In genomic region chr19:15400521-15401396, GRCh38 we compare ENCODE assay signal across 28 cellular contexts. TPM values are rescaled to one million over a fixed set of nuclear protein-coding genes. Genes with fewer than 3 reads are reported as not detected.
DNase-seq lines count a peak whose midpoint lies in the region; ATAC-seq and TF ChIP-seq lines count a peak whose summit lies in the region.
"Had no signal": no experiment of that assay in that cellular context is flagged by ENCODE, and none has a peak within 500 bp of the region (broad histone marks: within the 10 kb centered on the region; RNA-seq: fewer than 3 reads in every experiment).

No MANE protein-coding gene starts in this region.

- no peak overlapping the region for H3K9ac ChIP-seq in mesenchymal stem cell (ENCODE audit: low read length)
- H3K9ac ChIP-seq: KMS-11 had no signal

- H3K14ac ChIP-seq in mesenchymal stem cell (ENCODE audit: low read length in 2 of 2), result no peak overlapping the region

- H3K4me1 ChIP-seq in Panc1 (ENCODE audit: control insufficient read depth, insufficient read depth, low read length) (no peaks in the 10 kb centered on the region), mesenchymal stem cell (ENCODE audit: control insufficient read depth, insufficient read depth, low read depth, low read length) (peaks cover 24% of the 10 kb centered on the region), gastrocnemius medialis (peaks cover 58 to 69% of the 10 kb centered on the region in 2 donors)

- H3K36me3 Mint-ChIP-seq in T-cell, result peaks cover 31% of the 10 kb centered on the region
- peaks cover 40% of the 10 kb centered on the region for H3K36me3 Mint-ChIP-seq in activated naive CD4-positive, alpha-beta T cell treated with anti-CD3 and anti-CD28 coated beads, Interleukin-2, amount 10 ng/mL, durations not matched to agents 7 days and 5 days

- H3K27me3 Mint-ChIP-seq in T-cell, result no peaks in the 10 kb centered on the region
- H3K27me3 Mint-ChIP-seq in activated naive CD4-positive, alpha-beta T cell treated with anti-CD3 and anti-CD28 coated beads, Interleukin-2, amount 10 ng/mL, durations not matched to agents 7 days and 5 days, result no peaks in the 10 kb centered on the region
- H3K27me3 Mint-ChIP-seq: CD8-positive, alpha-beta memory T cell had no signal

- H3K27me3 ChIP-seq in Panc1 (ENCODE audit: control insufficient read depth, insufficient read depth, low read length) (no peaks in the 10 kb centered on the region), mesenchymal stem cell (ENCODE audit: control insufficient read depth in 1 of 2, insufficient read depth in 1 of 2, low read length in 2 of 2) (no peaks in the 10 kb centered on the region), gastrocnemius medialis (no peaks in the 10 kb centered on the region)
- H3K27me3 ChIP-seq: thyroid gland had no signal

- no peak overlapping the region for H2BK5ac ChIP-seq in mesenchymal stem cell (ENCODE audit: low read depth, low read length, poor library complexity, severe bottlenecking)

- peaks cover 40% of the 10 kb centered on the region for H3K79me1 ChIP-seq in mesenchymal stem cell (replicated peaks; ENCODE audit: low read length, poor library complexity, severe bottlenecking)

- H2AFZ ChIP-seq in mesenchymal stem cell (ENCODE audit: low read depth, low read length), result no peak overlapping the region

- H3K4me1 Mint-ChIP-seq in T-cell, result peaks cover 17 to 18% (median 17%) of the 10 kb centered on the region in 3 donors
- peaks cover 6% of the 10 kb centered on the region for H3K4me1 Mint-ChIP-seq in activated naive CD4-positive, alpha-beta T cell treated with anti-CD3 and anti-CD28 coated beads, Interleukin-2, amount 10 ng/mL, durations not matched to agents 7 days and 5 days

- TF ChIP-seq CTCF in Panc1 (IDR thresholded peaks at IDR 0.05), result no peak
- TF ChIP-seq CTCF in gastrocnemius medialis (IDR thresholded peaks at IDR 0.05 in 4 of 5, conservative IDR thresholded peaks at IDR 0.05 in 1 of 5), result no peak

- intact Hi-C loops in Panc1 (cut with micrococcal nuclease; ENCODE audit: unreplicated experiment) (no loop called here), gastrocnemius medialis (cut with DNase I; ENCODE audit: low total_unique reads) (no loop called here)

- H2BK15ac ChIP-seq in mesenchymal stem cell (ENCODE audit: low read depth, poor library complexity, severe bottlenecking), result no peak overlapping the region

- H2AK5ac ChIP-seq in mesenchymal stem cell (ENCODE audit: low read length, severe bottlenecking), result no peak overlapping the region

- CTCF ChIA-PET in Panc1 (lab: Charles Lee) (interaction anchor here (0.6 kb wide), 1 partner anchor 309 kb away, joined by 6 read pairs; no protein-coding TSS in a partner anchor), T-cell (lab: Charles Lee) (no interaction called here)
- CTCF ChIA-PET in activated naive CD4-positive, alpha-beta T cell treated with anti-CD3 and anti-CD28 coated beads, Interleukin-2, amount 10 ng/mL, durations not matched to agents 7 days and 5 days (lab: Charles Lee), result no interaction called here

- H3K36me3 ChIP-seq in Panc1 (ENCODE audit: control insufficient read depth, insufficient read depth, low read length) (no peaks in the 10 kb centered on the region), mesenchymal stem cell (ENCODE audit: control insufficient read depth in 1 of 2, insufficient read depth in 2 of 2, low read depth in 1 of 2, low read length in 2 of 2) (peaks cover 71 to 83% of the 10 kb centered on the region in 2 experiments), gastrocnemius medialis (peaks cover 0 to 59% of the 10 kb centered on the region in 2 donors)

- H3K27ac ChIP-seq in Panc1 (ENCODE audit: low read length) (no peak overlapping the region), mesenchymal stem cell (ENCODE audit: low read length, poor library complexity, severe bottlenecking) (no peak overlapping the region), gastrocnemius medialis (peak overlapping the region; percentile 73 to 96 (median 88))
- H3K27ac ChIP-seq: KMS-11, lower lobe of right lung, SK-N-MC, thyroid gland had no signal

- no peaks in the 10 kb centered on the region for H3K9me3 Mint-ChIP-seq in T-cell
- H3K9me3 Mint-ChIP-seq in activated naive CD4-positive, alpha-beta T cell treated with anti-CD3 and anti-CD28 coated beads, Interleukin-2, amount 10 ng/mL, durations not matched to agents 7 days and 5 days, result no peaks in the 10 kb centered on the region
- H3K9me3 Mint-ChIP-seq: CD8-positive, alpha-beta memory T cell had no signal

- POLR2A ChIA-PET in Panc1 (lab: Charles Lee) (no interaction called here), T-cell (lab: Charles Lee) (interaction anchor here in 1 of 2 donors (0.6 kb wide), 2 partner anchors 9 to 1736 kb away, joined by 3 to 7 read pairs; no protein-coding TSS in a partner anchor)

- no peak overlapping the region for H3K23ac ChIP-seq in mesenchymal stem cell (ENCODE audit: low read length in 2 of 2)

- H2BK120ac ChIP-seq in mesenchymal stem cell (ENCODE audit: low read depth, low read length), result no peak overlapping the region

- no peak overlapping the region for H3K4me3 ChIP-seq in Panc1 (ENCODE audit: low read depth in 2 of 2, low read length in 2 of 2)
- H3K4me3 ChIP-seq in mesenchymal stem cell (ENCODE audit: insufficient read depth in 1 of 2, low read depth in 1 of 2, low read length in 2 of 2), result no peak overlapping the region
- no peak overlapping the region for H3K4me3 ChIP-seq in gastrocnemius medialis
- H3K4me3 ChIP-seq: lower lobe of right lung, SK-N-MC, thyroid gland had no signal

- no peak overlapping the region for H3K4me2 ChIP-seq in mesenchymal stem cell (ENCODE audit: low read length, poor library complexity, severe bottlenecking)
- H3K4me2 ChIP-seq: KMS-11 had no signal

- H3K9me3 ChIP-seq in Panc1 (ENCODE audit: control insufficient read depth, insufficient read depth, low read depth, low read length) (no peaks in the 10 kb centered on the region), mesenchymal stem cell (ENCODE audit: control insufficient read depth, low read length) (no peaks in the 10 kb centered on the region), gastrocnemius medialis (no peaks in the 10 kb centered on the region)
- H3K9me3 ChIP-seq: lower lobe of right lung, thyroid gland had no signal

- no peak overlapping the region for H3K18ac ChIP-seq in mesenchymal stem cell (ENCODE audit: low read depth in 1 of 2, low read length in 2 of 2)

- no peak overlapping the region for H4K8ac ChIP-seq in mesenchymal stem cell (ENCODE audit: low read length)

- in situ Hi-C loops in G401 (cut with HindIII; ENCODE audit: low sequenced_read_pairs) (no loop called here), Panc1 (cut with HindIII; ENCODE audit: low pct_unique_long_range_greater_than_20kb, low sequenced_read_pairs) (no loop called here), gastrocnemius medialis (cut with MboI; ENCODE audit: low sequenced_read_pairs in 4 of 4) (no loop called here)

- no peak overlapping the region for H3K27ac Mint-ChIP-seq in T-cell
- H3K27ac Mint-ChIP-seq in activated naive CD4-positive, alpha-beta T cell treated with anti-CD3 and anti-CD28 coated beads, Interleukin-2, amount 10 ng/mL, durations not matched to agents 7 days and 5 days, result no peak overlapping the region

- H3K4me3 Mint-ChIP-seq in T-cell, result no peak overlapping the region
- no peak overlapping the region for H3K4me3 Mint-ChIP-seq in activated naive CD4-positive, alpha-beta T cell treated with anti-CD3 and anti-CD28 coated beads, Interleukin-2, amount 10 ng/mL, durations not matched to agents 7 days and 5 days
- H3K4me3 Mint-ChIP-seq: CD8-positive, alpha-beta memory T cell had no signal

- DNase-seq in G401 (ENCODE audit: low spot score) (peak; percentile 67), Panc1 (ENCODE audit: low read depth, low spot score) (no peak), mesenchymal stem cell (no peak), gastrocnemius medialis (peak in 1 of 2 donors; percentile 70), NCI-H1105 treated with DMSO at 0.1 percent for 48 hours (lab: John Stamatoyannopoulos, UW) (no peak), T-cell (no peak)
- no peak for DNase-seq in activated naive CD4-positive, alpha-beta T cell treated with anti-CD3 and anti-CD28 coated beads, Interleukin-2, amount 10 ng/mL, durations not matched to agents 7 days and 5 days
- DNase-seq: activated CD4-positive, alpha-beta T cell treated with anti-CD3 and anti-CD28 coated beads for 4 hours; activated CD8-positive, alpha-beta memory T cell treated with anti-CD3 and anti-CD28 coated beads for 24 hours; activated gamma-delta T cell; activated T-cell treated with anti-CD3 and anti-CD28 coated beads, Interleukin-2, amount 50 U/mL, for 1 hour; amniotic stem cell; CD8-positive, alpha-beta memory T cell; DMS53; GF-D8; GOT3; lower lobe of right lung; MV-4-11; NCI-H1694; NCI-H2171; NCI-H526; RPMI8226; stimulated activated CD4-positive, alpha-beta T cell treated with anti-CD3 and anti-CD28 coated beads, Interleukin-4, amount 100 ng/mL, for 24 hours; stimulated activated naive CD4-positive, alpha-beta T cell treated with Interleukin-2 at 50 U/mL for 16 hours; T-helper 2 cell; thyroid gland had no signal

- TF ChIP-seq POLR2A in gastrocnemius medialis (IDR thresholded peaks at IDR 0.05), result no peak

- ATAC-seq in Panc1 (no peak), gastrocnemius medialis (peak in 1 of 2 donors; percentile 3), T-cell (replicated peaks in 1 of 4) (no peak)
- ATAC-seq: lower lobe of right lung had no signal

- peak overlapping the region; percentile 7 for H4K91ac ChIP-seq in mesenchymal stem cell (ENCODE audit: low read length)

- TSS peak; percentile 26 for BruUV-seq in Panc1 (replicated peaks; lab: Mats Ljungman, UMichigan)

- no peak overlapping the region for H3K4ac ChIP-seq in mesenchymal stem cell (ENCODE audit: low read depth in 1 of 2, low read length in 2 of 2)

- 95% methylated on average over 29 of the region's 29 CpGs for WGBS in mesenchymal stem cell

- H2BK12ac ChIP-seq in mesenchymal stem cell (ENCODE audit: low read length in 2 of 2), result no peak overlapping the region

RNA-seq across cellular contexts. Expression of gene AKAP8L, which starts 18.0 kb away (rescaled TPM):
- total RNA-seq in G401 (2014; rRNA removed; shearing (Covaris generic)), result 86.3 and 92.4 TPM in 2 replicates
- 65.5 TPM for total RNA-seq in Panc1 (2021; ENCODE audit: unreplicated experiment)
- polyA plus RNA-seq in Panc1 (2012; ENCODE audit: insufficient read length), result 63.6 TPM
- 54.6 TPM for polyA plus RNA-seq in mesenchymal stem cell (2013, experiment 1 of 2)
- 48.4 TPM for polyA plus RNA-seq in mesenchymal stem cell (2013, experiment 2 of 2)
- 100 to 1,000 TPM in 1 of 4 donors, 10 to 100 TPM in 3; 69.3 to 142 (median 85.6) TPM for total RNA-seq in gastrocnemius medialis
- 100 to 1,000 TPM; 134 to 198 (median 184) TPM for total RNA-seq in T-cell

RNA-seq across cellular contexts. Expression of gene AKAP8, which starts 21.2 kb away (rescaled TPM):
- 19.6 and 25.3 TPM in 2 replicates for total RNA-seq in G401 (2014; rRNA removed; shearing (Covaris generic))
- total RNA-seq in Panc1 (2021; ENCODE audit: unreplicated experiment), result 50.8 TPM
- polyA plus RNA-seq in Panc1 (2012; ENCODE audit: insufficient read length), result 38.6 TPM
- polyA plus RNA-seq in mesenchymal stem cell (2013, experiment 1 of 2), result 15.4 TPM
- 14.1 TPM for polyA plus RNA-seq in mesenchymal stem cell (2013, experiment 2 of 2)
- 10 to 100 TPM; 26.0 to 41.5 (median 27.5) TPM for total RNA-seq in gastrocnemius medialis
- 10 to 100 TPM; 75.8 to 90.3 (median 86.7) TPM for total RNA-seq in T-cell

RNA-seq across cellular contexts. Expression of gene WIZ, which starts 49.0 kb away (rescaled TPM):
- total RNA-seq in G401 (2014; rRNA removed; shearing (Covaris generic)), result 24.9 and 28.2 TPM in 2 replicates
- total RNA-seq in Panc1 (2021; ENCODE audit: unreplicated experiment), result 41.9 TPM
- 35.3 TPM for polyA plus RNA-seq in Panc1 (2012; ENCODE audit: insufficient read length)
- 35.6 TPM for polyA plus RNA-seq in mesenchymal stem cell (2013, experiment 1 of 2)
- polyA plus RNA-seq in mesenchymal stem cell (2013, experiment 2 of 2), result 34.6 TPM
- total RNA-seq in gastrocnemius medialis, result 10 to 100 TPM; 28.0 to 40.6 (median 32.5) TPM
- total RNA-seq in T-cell, result 10 to 100 TPM; 19.7 to 39.1 (median 34.6) TPM

Comparison
In these comparisons a context has a peak if more than half of its experiments do, and no peak if none do; other contexts are left out.
1. H3K27ac ChIP-seq: peak in gastrocnemius medialis (4 of 4); none in Panc1 (single experiment) and mesenchymal stem cell (single experiment).